Comparison of ENCODE assay signal across 12 cellular contexts in genomic region chr2:30404354-30405265, GRCh38. TPM values are rescaled to one million over a fixed set of nuclear protein-coding genes. Genes with fewer than 3 reads are reported as not detected.
DNase-seq lines count a peak whose midpoint lies in the region; ATAC-seq, FAIRE-seq and TF ChIP-seq lines count a peak whose summit lies in the region.
"Had no signal": no experiment of that assay in that cellular context is flagged by ENCODE, and none has a peak within 500 bp of the region (broad histone marks: within the 10 kb centered on the region; RNA-seq: fewer than 3 reads in every experiment).

No MANE protein-coding gene starts in this region.

- H3K4me1 Mint-ChIP-seq in MCF 10A (ENCODE audit: insufficient read depth, unreplicated experiment): no peaks in the 10 kb centered on the region

- 0 out of 2 replicates have a peak overlapping the region, but pooled peaks have one; percentile 62 for H2BK20ac ChIP-seq in H1 (ENCODE audit: low read length)

- H3K27me3 ChIP-seq in breast epithelium: no peaks in the 10 kb centered on the region
- peaks cover 0 to 5% (median 0%) of the 10 kb centered on the region in 4 experiments; a peak in 2 of 7 replicates for H3K27me3 ChIP-seq in H1 (replicated peaks in 1 of 4; ENCODE audit: control insufficient read depth in 3 of 4, extremely low read depth in 1 of 4, insufficient read depth in 3 of 4, low read length in 3 of 4)
- H3K27me3 ChIP-seq in mesendoderm (ENCODE audit: insufficient read depth, low read length, poor library complexity): no peaks in the 10 kb centered on the region
- H3K27me3 ChIP-seq in vagina: no peaks in the 10 kb centered on the region
- H3K27me3 ChIP-seq in ascending aorta: no peaks in the 10 kb centered on the region

- no peak overlapping the region for H3K23ac ChIP-seq in H1 (ENCODE audit: insufficient read length)
- H3K23ac ChIP-seq in mesendoderm (ENCODE audit: low read length): no peak overlapping the region

- H3K18ac ChIP-seq in H1 (ENCODE audit: extremely low read depth, low read length) (peak overlapping the region; percentile 56; the same call in 1 of the 2 replicates), mesendoderm (ENCODE audit: low read length) (peak overlapping the region; percentile 42)

- intact Hi-C loops in breast epithelium (cut with DNase I; ENCODE audit: low total_unique reads): no loop called here
- intact Hi-C loops in MCF 10A (cut with micrococcal nuclease): no loop called here
- intact Hi-C loops in vagina (cut with DNase I): loop anchor here (5.0 kb wide), 1 partner anchor 147 kb away; no protein-coding TSS in a partner anchor
- intact Hi-C loops in ascending aorta (cut with DNase I): loop anchor here (5.0 kb wide), 2 partner anchors 172 to 303 kb away; partner anchors contain the start of gene LBH

- no peak overlapping the region for H2AFZ ChIP-seq in H1 (ENCODE audit: low read length)

- no peaks in the 10 kb centered on the region for H3K79me1 ChIP-seq in H1 (ENCODE audit: low read depth, low read length)
- H3K79me1 ChIP-seq in mesendoderm (ENCODE audit: low read length): no peaks in the 10 kb centered on the region

- peaks cover 4% of the 10 kb centered on the region for H3K36me3 Mint-ChIP-seq in MCF 10A (ENCODE audit: insufficient read depth, unreplicated experiment)
- H3K36me3 Mint-ChIP-seq: activated CD8-positive, alpha-beta memory T cell treated with anti-CD3 and anti-CD28 coated beads, Interleukin-2, amount 10 ng/mL, durations not matched to agents 7 days and 5 days had no signal

- no peak overlapping the region for H3K27ac Mint-ChIP-seq in MCF 10A (ENCODE audit: low read depth, unreplicated experiment)
- H3K27ac Mint-ChIP-seq: activated CD8-positive, alpha-beta memory T cell treated with anti-CD3 and anti-CD28 coated beads, Interleukin-2, amount 10 ng/mL, durations not matched to agents 7 days and 5 days; B cell had no signal

- no peak for TF ChIP-seq CTCF in breast epithelium (IDR thresholded peaks at IDR 0.05)
- no peak for TF ChIP-seq CTCF in MCF 10A (IDR thresholded peaks at IDR 0.05; ENCODE audit: unreplicated experiment)
- no peak for TF ChIP-seq CTCF in H1 (IDR thresholded peaks at IDR 0.05; ENCODE audit: control extremely low read depth in 1 of 3, insufficient read depth in 1 of 3, low read depth in 1 of 3, low read length in 3 of 3)
- no peak for TF ChIP-seq CTCF in vagina (IDR thresholded peaks at IDR 0.05)
- no peak for TF ChIP-seq CTCF in ascending aorta (IDR thresholded peaks at IDR 0.05)

- no peaks in the 10 kb centered on the region for H3K23me2 ChIP-seq in H1 (ENCODE audit: low read depth, low read length)

- H3K9ac ChIP-seq in H1 (replicated peaks in 1 of 4; ENCODE audit: extremely low read depth in 1 of 4, low read depth in 3 of 4, low read length in 3 of 4) (no peak overlapping the region), mesendoderm (ENCODE audit: low read length) (no peak overlapping the region)

- no peak for DNase-seq in breast epithelium (ENCODE audit: low spot score in 2 of 2)
- DNase-seq in MCF 10A (ENCODE audit: unreplicated experiment): no peak
- DNase-seq in H1 (ENCODE audit: low read depth in 1 of 2, low spot score in 2 of 2): peak in 1 of 2 experiments; percentile 52
- DNase-seq in mesendoderm: peak; percentile 27
- no peak for DNase-seq in vagina (ENCODE audit: extremely low spot score in 2 of 2)
- no peak for DNase-seq in ascending aorta (ENCODE audit: low spot score in 2 of 2)
- DNase-seq in cerebellar nuclear complex (lab: John Stamatoyannopoulos, UW): no peak
- DNase-seq: activated CD8-positive, alpha-beta memory T cell treated with anti-CD3 and anti-CD28 coated beads, Interleukin-2, amount 10 ng/mL, durations not matched to agents 7 days and 5 days; NCI-H226; retina had no signal

- H2BK5ac ChIP-seq in H1 (ENCODE audit: low read depth, low read length) (no peak overlapping the region), mesendoderm (ENCODE audit: low read length) (no peak overlapping the region)

- peak overlapping the region; percentile 51 to 52; a peak in 3 of 4 replicates for H3K4me2 ChIP-seq in H1 (ENCODE audit: insufficient read depth in 1 of 2, low read depth in 2 of 2, low read length in 2 of 2)
- H3K4me2 ChIP-seq in mesendoderm (ENCODE audit: low read length): no peak overlapping the region

- H3K36me3 ChIP-seq in breast epithelium (no peaks in the 10 kb centered on the region), H1 (ENCODE audit: control insufficient read depth in 2 of 4, insufficient read depth in 4 of 4, low read length in 3 of 4) (no peaks in the 10 kb centered on the region), mesendoderm (ENCODE audit: control insufficient read depth, insufficient read depth, low read length) (no peaks in the 10 kb centered on the region), vagina (no peaks in the 10 kb centered on the region), ascending aorta (no peaks in the 10 kb centered on the region)

- no peak overlapping the region for H3K4me3 ChIP-seq in breast epithelium
- peak overlapping the region in 1 of 4 experiments; percentile 30; a peak in 2 of 8 replicates for H3K4me3 ChIP-seq in H1 (ENCODE audit: extremely low read depth in 1 of 4, insufficient read depth in 2 of 4, low read depth in 3 of 4, low read length in 4 of 4)
- no peak overlapping the region for H3K4me3 ChIP-seq in mesendoderm (ENCODE audit: low read length)
- H3K4me3 ChIP-seq in vagina: no peak overlapping the region
- no peak overlapping the region for H3K4me3 ChIP-seq in ascending aorta

- BruUV-seq in MCF 10A (replicated peaks; lab: Mats Ljungman, UMichigan): no TSS peak

- CTCF ChIA-PET in MCF 10A (lab: Yijun Ruan, JAX) (no interaction called here), H1 (lab: Charles Lee; ENCODE audit: partially characterized antibody) (interaction anchor here (0.6 to 2.0 kb wide), 4 partner anchors 26 to 983 kb away, joined by 3 to 6 read pairs (median 4); no protein-coding TSS in a partner anchor)

- no peak for TF ChIP-seq EP300 in H1 (IDR thresholded peaks at IDR 0.05; ENCODE audit: borderline replicate concordance in 1 of 2, low read depth in 2 of 2, low read length in 2 of 2)

- H3K27ac ChIP-seq in breast epithelium (peak overlapping the region; percentile 69 to 78), H1 (ENCODE audit: low read depth, low read length) (no peak overlapping the region; the same call in 1 of the 2 replicates), mesendoderm (ENCODE audit: low read depth, low read length) (no peak overlapping the region), vagina (peak overlapping the region; percentile 71), ascending aorta (no peak overlapping the region)

- H2BK120ac ChIP-seq in H1 (replicated peaks; ENCODE audit: low read depth, low read length) (peak overlapping the region; percentile 27), mesendoderm (ENCODE audit: low read depth, low read length) (no peak overlapping the region)

- H3K4me1 ChIP-seq in breast epithelium (no peaks in the 10 kb centered on the region), H1 (replicated peaks in 1 of 4; ENCODE audit: control insufficient read depth in 3 of 4, insufficient read depth in 4 of 4, low read length in 3 of 4) (peaks cover 3 to 19% (median 11%) of the 10 kb centered on the region in 4 experiments), mesendoderm (ENCODE audit: control insufficient read depth, low read depth, low read length) (peaks cover 2% of the 10 kb centered on the region), vagina (peaks cover 36% of the 10 kb centered on the region), ascending aorta (peaks cover 14 to 38% of the 10 kb centered on the region in 2 donors)

- no peak for TF ChIP-seq RAD21 in H1 (IDR thresholded peaks at IDR 0.05 in 1 of 2, conservative IDR thresholded peaks at IDR 0.05 in 1 of 2; ENCODE audit: low read depth in 2 of 2, low read length in 2 of 2)

- peak; percentile 66 for FAIRE-seq in H1 (lab: Jason Lieb, UNC)

- H2BK15ac ChIP-seq in H1 (ENCODE audit: low read length) (no peak overlapping the region), mesendoderm (replicated peaks; ENCODE audit: low read depth) (no peak overlapping the region)

- no peak overlapping the region for H3K4me3 Mint-ChIP-seq in MCF 10A (ENCODE audit: unreplicated experiment)
- H3K4me3 Mint-ChIP-seq: activated CD8-positive, alpha-beta memory T cell treated with anti-CD3 and anti-CD28 coated beads, Interleukin-2, amount 10 ng/mL, durations not matched to agents 7 days and 5 days; B cell had no signal

- TF ChIP-seq POLR2A in breast epithelium (IDR thresholded peaks at IDR 0.05) (no peak), H1 (IDR thresholded peaks at IDR 0.05; ENCODE audit: control extremely low read depth in 1 of 2, low read depth in 2 of 2, low read length in 2 of 2) (no peak), vagina (IDR thresholded peaks at IDR 0.05) (no peak)

- H4K91ac ChIP-seq in H1 (replicated peaks; ENCODE audit: insufficient read length, low read length): no peak overlapping the region

- H4K5ac ChIP-seq in H1 (ENCODE audit: insufficient read length, low read depth, low read length): no peak overlapping the region
- no peak overlapping the region for H4K5ac ChIP-seq in mesendoderm (ENCODE audit: low read length)

- H3K9me3 Mint-ChIP-seq in MCF 10A (ENCODE audit: unreplicated experiment): no peaks in the 10 kb centered on the region

- H3K79me2 ChIP-seq in H1 (ENCODE audit: control insufficient read depth in 1 of 2, insufficient read depth in 2 of 2, low read length in 2 of 2): no peaks in the 10 kb centered on the region
- no peaks in the 10 kb centered on the region for H3K79me2 ChIP-seq in mesendoderm (ENCODE audit: control insufficient read depth, insufficient read depth, low read length)

- H3K14ac ChIP-seq in H1 (ENCODE audit: insufficient read length): no peak overlapping the region

- H3K9me3 ChIP-seq in breast epithelium (no peaks in the 10 kb centered on the region), H1 (ENCODE audit: insufficient read depth in 2 of 2, low read depth in 1 of 2, low read length in 1 of 2) (no peaks in the 10 kb centered on the region), vagina (no peaks in the 10 kb centered on the region), ascending aorta (no peaks in the 10 kb centered on the region)

- H4K8ac ChIP-seq in H1 (ENCODE audit: extremely low read depth, insufficient read depth, low read length) (no peak overlapping the region), mesendoderm (ENCODE audit: low read depth, low read length) (no peak overlapping the region)

- H2BK12ac ChIP-seq in H1 (ENCODE audit: low read depth, low read length): no peak overlapping the region; the same call in 1 of the 2 replicates

- POLR2A ChIA-PET in MCF 10A (lab: Yijun Ruan, JAX): no interaction called here
- POLR2A ChIA-PET in H1 (lab: Charles Lee; ENCODE audit: partially characterized antibody): interaction anchor here (0.8 to 1.6 kb wide), 2 partner anchors 12 to 25 kb away, joined by 3 to 4 read pairs; no protein-coding TSS in a partner anchor

- no peak overlapping the region for H2AK5ac ChIP-seq in H1 (ENCODE audit: low read depth, low read length)
- H2AK5ac ChIP-seq in mesendoderm (ENCODE audit: low read length): no peak overlapping the region

- no peaks in the 10 kb centered on the region for H4K20me1 ChIP-seq in H1 (replicated peaks in 1 of 2; ENCODE audit: control insufficient read depth in 1 of 2, insufficient read depth in 2 of 2, low read length in 2 of 2)

- H3K27me3 Mint-ChIP-seq in MCF 10A (ENCODE audit: insufficient read depth, unreplicated experiment): no peaks in the 10 kb centered on the region
- H3K27me3 Mint-ChIP-seq: activated CD8-positive, alpha-beta memory T cell treated with anti-CD3 and anti-CD28 coated beads, Interleukin-2, amount 10 ng/mL, durations not matched to agents 7 days and 5 days; B cell had no signal

- H3K56ac ChIP-seq in H1 (replicated peaks; ENCODE audit: insufficient read length, low read depth, low read length) (no peak overlapping the region), mesendoderm (ENCODE audit: low read length) (no peak overlapping the region)

- H3K4ac ChIP-seq in H1 (replicated peaks; ENCODE audit: insufficient read length, low read depth, low read length): no peak overlapping the region
- no peak overlapping the region for H3K4ac ChIP-seq in mesendoderm (ENCODE audit: low read depth, low read length)

- WGBS in H1 (ENCODE audit: extremely low coverage in 1 of 2, insufficient coverage in 1 of 2, insufficient read length in 1 of 2, insufficient replicate concordance in 2 of 2, low coverage in 1 of 2, low lambda C conversion rate in 2 of 2, missing lambda C conversion rate in 1 of 2), 2 experiments: 43% methylated on average over 12 of the region's 12 CpGs; no CpG with 5 or more reads in 1 of the 2 experiments
- WGBS in mesendoderm (ENCODE audit: extremely low coverage, insufficient coverage, low lambda C conversion rate): no CpG with 5 or more reads among the region's 12 CpGs

- ATAC-seq in HG02884 (IDR thresholded peaks at IDR 0.05; ENCODE audit: unreplicated experiment): no peak
- ATAC-seq: activated CD8-positive, alpha-beta memory T cell treated with anti-CD3 and anti-CD28 coated beads, Interleukin-2, amount 10 ng/mL, durations not matched to agents 7 days and 5 days had no signal

RNA-seq across cellular contexts. Expression of gene LCLAT1, which starts 42.4 kb away (rescaled TPM):
- total RNA-seq in breast epithelium (10 to 100 TPM in 2 of 3 donors, 1 to 10 TPM in 1; 8.0 to 20.6 (median 19.7) TPM), MCF 10A (2022) (27.5 and 29.0 TPM in 2 replicates), vagina (19.6 TPM), ascending aorta (9.8 TPM)
- total RNA-seq in H1 (2021; fragmentation: NEBNext Ultra II Directional; extraction: Animal tissue kit (Norgen Biotek cat#: 25700)): 20.4 and 22.0 TPM in 2 replicates
- 7.3 and 7.6 TPM in 2 replicates for polyA plus RNA-seq in H1 (2011; rRNA removed)
- 6.8 TPM for polyA plus RNA-seq in H1 (2011; cell fraction: cytosol; rRNA removed)
- 6.3 TPM for polyA plus RNA-seq in H1 (2011; cell fraction: nucleus; rRNA removed)
- 5.1 to 6.7 TPM (median 5.9 TPM) in 4 replicates for polyA plus RNA-seq in H1 (2012, experiment 1 of 2)
- 0.79 TPM for polyA plus RNA-seq in H1 (2012, experiment 2 of 2)
- polyA plus RNA-seq in H1 (2013, experiment 1 of 2): 14.3 TPM
- polyA plus RNA-seq in H1 (2013, experiment 2 of 2): 16.9 TPM
- 31.2 and 33.5 TPM in 2 replicates for polyA minus RNA-seq in H1 (2011; rRNA and poly(A)+ RNA removed)
- 15.2 TPM for polyA minus RNA-seq in H1 (2011; cell fraction: cytosol; rRNA and poly(A)+ RNA removed)
- polyA minus RNA-seq in H1 (2011; cell fraction: nucleus; rRNA and poly(A)+ RNA removed): 27.4 TPM
- 9.6 TPM for polyA plus RNA-seq in mesendoderm (2013, experiment 1 of 2)
- 9.2 TPM for polyA plus RNA-seq in mesendoderm (2013, experiment 2 of 2)

Comparison
In these comparisons a context has a peak if more than half of its experiments do, and no peak if none do; other contexts are left out.
1. H3K27ac ChIP-seq: peak in breast epithelium (2 of 2) and vagina (single experiment); none in H1 (single experiment), mesendoderm (single experiment) and ascending aorta (0 of 2).
2. intact Hi-C loops: an anchor here in vagina (5.0 kb wide) and ascending aorta (5.0 kb wide); none called in breast epithelium and MCF 10A.